Comparison of ENCODE assay signal across 20 cellular contexts in the genomic region with DNA sequence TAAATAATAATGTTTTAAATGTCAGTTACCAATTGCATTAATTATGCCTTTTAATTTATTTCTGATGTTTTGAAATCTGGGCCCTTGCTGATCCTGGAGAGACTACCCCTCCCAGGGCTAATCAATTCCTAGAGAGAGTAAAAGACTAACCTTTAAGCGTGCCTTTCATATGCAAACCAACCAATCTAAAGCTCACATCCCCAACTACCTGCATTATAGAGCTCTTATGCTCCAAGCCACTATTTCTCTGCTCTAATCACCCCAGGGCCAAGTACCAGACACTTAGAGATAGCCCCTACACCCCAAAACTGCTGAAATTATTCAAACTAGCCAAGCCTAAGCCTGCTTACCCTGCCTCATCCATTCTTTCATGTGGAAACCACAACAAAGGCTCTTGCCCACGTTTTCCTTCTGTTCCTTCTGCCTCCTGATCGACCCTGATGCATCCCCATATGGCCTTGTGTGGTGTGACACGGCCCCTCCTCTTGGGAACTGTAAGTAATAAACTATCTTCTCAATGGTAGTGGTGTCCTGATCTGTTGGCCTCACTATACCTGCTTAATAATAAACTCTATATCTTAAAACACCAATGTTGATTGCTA.
"Had no signal": no experiment of that assay in that cellular context is flagged by ENCODE, and none has a peak within 500 bp of the region (broad histone marks: within the 10 kb centered on the region; RNA-seq: fewer than 3 reads in every experiment).

No MANE protein-coding gene starts in this region.

- H3K4me3 ChIP-seq: adrenal gland, SJSA1 had no signal

- H3K27ac ChIP-seq: adrenal gland, SJSA1 had no signal

- H3K4me1 ChIP-seq: adrenal gland had no signal

- H3K27me3 ChIP-seq: adrenal gland, SJSA1 had no signal

- H3K36me3 ChIP-seq: adrenal gland, SJSA1 had no signal

- H3K9me3 ChIP-seq: SJSA1 had no signal

- DNase-seq: activated CD4-positive, alpha-beta T cell treated with anti-CD3 and anti-CD28 coated beads for 48 hours; activated CD4-positive, alpha-beta T cell treated with anti-CD3 and anti-CD28 coated beads, Interleukin-2, amount 50 U/mL, for 4 hours; activated CD4-positive, CD25-positive, alpha-beta regulatory T cell treated with anti-CD3 and anti-CD28 coated beads, Interleukin-2, amount 50 U/mL, for 72 hours; activated CD8-positive, alpha-beta memory T cell treated with anti-CD3 and anti-CD28 coated beads, Interleukin-2, amount 50 U/mL, for 48 hours; activated CD8-positive, alpha-beta T cell treated with anti-CD3 and anti-CD28 coated beads, Interleukin-2, amount 10 ng/mL, durations not matched to agents 7 days and 5 days; activated naive CD4-positive, alpha-beta T cell treated with anti-CD3 and anti-CD28 coated beads, Interleukin-2, amount 50 U/mL, for 16 hours; activated naive CD8-positive, alpha-beta T cell treated with anti-CD3 and anti-CD28 coated beads, Interleukin-2, amount 10 ng/mL, durations not matched to agents 7 days and 5 days; activated T-cell treated with anti-CD3 and anti-CD28 coated beads, Interleukin-2, amount 50 U/mL, for 1 hour; adrenal gland; anterior cingulate cortex; KG1; NCI-H1048; NCI-H1930; NCI-H2107; NCI-H510A treated with DMSO at 0.1 percent for 48 hours; NCI-H69; NK-92 treated with Interleukin-12 subunit alpha and Interleukin-12 subunit beta, amount 100 ng/mL, for 24 hours; PC-3; SHP77 had no signal
